ENCODE assay signal across 8 cellular contexts in genomic region chr9:71768388-71769174, GRCh38. TPM values are rescaled to one million over a fixed set of nuclear protein-coding genes. Genes with fewer than 3 reads are reported as not detected.
DNase-seq lines count a peak whose midpoint lies in the region; ATAC-seq, FAIRE-seq and TF ChIP-seq lines count a peak whose summit lies in the region.

Gene CEMIP2, minus strand, starts transcription at chr9:71768513. Its CDS starts 18,140 bp downstream, at chr9:71750373.

- H3K27ac ChIP-seq in A549 (peak within 1 kb of the TSS; percentile 91 to 97), VCaP (peak within 1 kb of the TSS; percentile 84), skin epidermis (peak within 1 kb of the TSS; percentile 80 to 98 (median 96))

- in situ Hi-C loops in T47D (cut with HindIII; ENCODE audit: low pct_unique_long_range_greater_than_20kb, low sequenced_read_pairs), result no loop called here

- ATAC-seq in A549 (peak; percentile 80 to 88), GM18517 (IDR thresholded peaks at IDR 0.05; ENCODE audit: unreplicated experiment) (peak; percentile 56), HG03039 (IDR thresholded peaks at IDR 0.05; ENCODE audit: unreplicated experiment) (peak; percentile 88)

- peak; percentile 71 for TF ChIP-seq CTCF in A549 (IDR thresholded peaks at IDR 0.05)
- TF ChIP-seq CTCF in VCaP (conservative IDR thresholded peaks at IDR 0.05), result peak; percentile 71

- H3K4me3 ChIP-seq in A549, result peak within 1 kb of the TSS; percentile 94
- peak within 1 kb of the TSS; percentile 96 for H3K4me3 ChIP-seq in iPS-18c (ENCODE audit: insufficient read depth, low read depth, low read length)
- H3K4me3 ChIP-seq in skin epidermis, result peak within 1 kb of the TSS; percentile 66 to 89 (median 81)

- peak; percentile 98 for TF ChIP-seq POLR2A in A549 (IDR thresholded peaks at IDR 0.05; ENCODE audit: low read length)

- FAIRE-seq in A549 (lab: Jason Lieb, UNC), result no peak

- under 1% methylated on average over 23 of the region's 86 CpGs for WGBS in A549 (ENCODE audit: missing lambda C conversion rate)

- no peak for TF ChIP-seq EP300 in A549 (IDR thresholded peaks at IDR 0.05)

- peaks cover 30% of the 10 kb centered on the region for H3K4me1 ChIP-seq in A549

- POLR2A ChIA-PET in A549 (lab: Yijun Ruan, JAX), result interaction anchor here (0.6 to 2.6 kb wide), 19 partner anchors 9 to 483 kb away, joined by 3 to 14 read pairs (median 4); partner anchors contain the start of genes ABHD17B and C9orf85

- no peaks in the 10 kb centered on the region for H3K9me3 ChIP-seq in A549
- H3K9me3 ChIP-seq in iPS-18c (ENCODE audit: control insufficient read depth, insufficient read depth, low read length), result no peaks in the 10 kb centered on the region

- DNase-seq in A549 (ENCODE audit: low read depth in 1 of 2, low spot score in 1 of 2), result peak; percentile 60 to 89
- peak; percentile 60 for DNase-seq in NCI-H2107 (lab: John Stamatoyannopoulos, UW)
- DNase-seq in T47D (ENCODE audit: low read depth in 1 of 2, low spot score in 1 of 2), result peak; percentile 50 to 92

- CTCF ChIA-PET in A549 (lab: Yijun Ruan, JAX), result interaction anchor here (0.6 to 4.6 kb wide), 40 partner anchors 8 to 483 kb away, joined by 3 to 47 read pairs (median 5); no protein-coding TSS in a partner anchor

- TF ChIP-seq RAD21 in A549 (conservative IDR thresholded peaks at IDR 0.05 in 1 of 2, IDR thresholded peaks at IDR 0.05 in 1 of 2), result peak; percentile 70 to 92

- peak within 1 kb of the TSS; percentile 90 for H3K4me2 ChIP-seq in A549

TF ChIP-seq in A549, 52 proteins besides CTCF, POLR2A, EP300 and RAD21:
- TF ChIP-seq FOSL2 (IDR thresholded peaks at IDR 0.05) (no peak), FOSL2 (CRISPR knock-in tag; IDR thresholded peaks at IDR 0.05) (no peak), TP53 (CRISPR knock-in tag; IDR thresholded peaks at IDR 0.05) (no peak), BCL3 (IDR thresholded peaks at IDR 0.05) (peak; percentile 76; the same call in 2 of the 3 replicates), ESRRA (IDR thresholded peaks at IDR 0.05; ENCODE audit: borderline replicate concordance, low read length) (no peak), EHMT2 (IDR thresholded peaks at IDR 0.05; ENCODE audit: low read depth) (no peak), ZFP36 (IDR thresholded peaks at IDR 0.05; ENCODE audit: borderline replicate concordance, partially characterized antibody) (no peak), CHD4 (IDR thresholded peaks at IDR 0.05; ENCODE audit: borderline replicate concordance) (no peak), MAX (IDR thresholded peaks at IDR 0.05) (peak; percentile 49), EHF (CRISPR knock-in tag; IDR thresholded peaks at IDR 0.05) (no peak), HOXB5 (CRISPR knock-in tag; IDR thresholded peaks at IDR 0.05) (no peak), HES2 (IDR thresholded peaks at IDR 0.05) (no peak), CEBPB (IDR thresholded peaks at IDR 0.05) (no peak), TFCP2L1 (CRISPR knock-in tag; IDR thresholded peaks at IDR 0.05) (no peak), HOXA7 (CRISPR knock-in tag; IDR thresholded peaks at IDR 0.05) (no peak), MAZ (IDR thresholded peaks at IDR 0.05; ENCODE audit: borderline replicate concordance, low read depth, low read length) (0 out of 2 replicates have a peak, but pooled peaks have one; percentile 21), RARB (CRISPR knock-in tag; IDR thresholded peaks at IDR 0.05) (no peak), KDM5A (IDR thresholded peaks at IDR 0.05) (no peak), BHLHE40 (IDR thresholded peaks at IDR 0.05; ENCODE audit: low read depth, low read length) (no peak), RFX5 (IDR thresholded peaks at IDR 0.05) (no peak), CBX2 (IDR thresholded peaks at IDR 0.05; ENCODE audit: borderline replicate concordance, low read depth) (no peak), PHF8 (IDR thresholded peaks at IDR 0.05; ENCODE audit: borderline replicate concordance, low read depth) (peak; percentile 59; the same call in 1 of the 2 replicates), MAFK (IDR thresholded peaks at IDR 0.05; ENCODE audit: partially characterized antibody) (no peak), CBX8 (IDR thresholded peaks at IDR 0.05) (no peak), RCOR1 (IDR thresholded peaks at IDR 0.05; ENCODE audit: low read depth, low read length) (no peak), POLR2AphosphoS2 (conservative IDR thresholded peaks at IDR 0.05; ENCODE audit: low read length) (no peak), PBX3 (IDR thresholded peaks at IDR 0.05) (peak; percentile 27; the same call in 1 of the 2 replicates), RNF2 (IDR thresholded peaks at IDR 0.05; ENCODE audit: borderline replicate concordance, low read depth) (no peak), JUN (IDR thresholded peaks at IDR 0.05) (peak; percentile 82 to 85), REST (IDR thresholded peaks at IDR 0.05) (no peak), CHD2 (IDR thresholded peaks at IDR 0.05; ENCODE audit: low read length, partially characterized antibody) (no peak), JUNB (IDR thresholded peaks at IDR 0.05) (no peak), SMC3 (IDR thresholded peaks at IDR 0.05) (peak; percentile 90), ELK1 (IDR thresholded peaks at IDR 0.05; ENCODE audit: low read depth, low read length) (no peak), ZSCAN20 (CRISPR knock-in tag; IDR thresholded peaks at IDR 0.05) (no peak)

RNA-seq across cellular contexts. Expression of gene CEMIP2, which starts in this region (rescaled TPM):
- 161 and 236 TPM in 2 replicates for polyA plus RNA-seq in A549 (2011; rRNA removed)
- polyA plus RNA-seq in A549 (2012; cell fraction: cytosol; rRNA removed), result 65.5 and 72.7 TPM in 2 replicates
- 146 and 156 TPM in 2 replicates for polyA plus RNA-seq in A549 (2012; cell fraction: nucleus; rRNA removed)
- polyA plus RNA-seq in A549 (2017; fragmentation: RNase III; extraction: RNeasy Plus Mini Kit Qiagen cat#74134 plus additional on column Dnase treatment), result 136 to 158 TPM (median 146 TPM) in 3 replicates
- 427 and 492 TPM in 2 replicates for polyA minus RNA-seq in A549 (2011; rRNA and poly(A)+ RNA removed)

Comparison
In these comparisons a context has a peak if more than half of its experiments do, and no peak if none do; other contexts are left out.
1. Peak in every context shown above with its lines: DNase-seq, ATAC-seq, H3K4me3 ChIP-seq and H3K27ac ChIP-seq.